ENCODE assay signal across 38 cellular contexts in genomic region chr3:158053386-158053785, GRCh38. TPM values are rescaled to one million over a fixed set of nuclear protein-coding genes. Genes with fewer than 3 reads are reported as not detected.
"Had no signal": no experiment of that assay in that cellular context is flagged by ENCODE, and none has a peak within 500 bp of the region (broad histone marks: within the 10 kb centered on the region; RNA-seq: fewer than 3 reads in every experiment).

No MANE protein-coding gene starts in this region.

- H3K27ac ChIP-seq: adrenal gland, body of pancreas, brain microvascular endothelial cell, breast epithelium, VCaP had no signal

- H3K4me3 ChIP-seq: adrenal gland, body of pancreas, breast epithelium had no signal

- H3K36me3 ChIP-seq: adrenal gland, brain microvascular endothelial cell, breast epithelium had no signal

- H3K4me1 ChIP-seq: adrenal gland, body of pancreas, breast epithelium had no signal

- H3K27me3 ChIP-seq: adrenal gland, body of pancreas, brain microvascular endothelial cell, breast epithelium had no signal

- DNase-seq: activated B cell treated with CpG ODN at 0.5 μM for 24 hours; activated CD4-positive, alpha-beta memory T cell treated with anti-CD3 and anti-CD28 coated beads for 36 hours; activated CD4-positive, alpha-beta T cell treated with anti-CD3 and anti-CD28 coated beads for 4 hours; activated CD4-positive, alpha-beta T cell treated with anti-CD3 and anti-CD28 coated beads, Interleukin-2, amount 10 ng/mL, durations not matched to agents 24 days and 14 days; activated CD4-positive, alpha-beta T cell treated with anti-CD3 and anti-CD28 coated beads, Interleukin-2, amount 50 U/mL, for 1 hour; activated CD4-positive, alpha-beta T cell treated with anti-CD3 and anti-CD28 coated beads, Interleukin-2, amount 50 U/mL, for 4 hours; activated CD4-positive, CD25-positive, alpha-beta regulatory T cell treated with anti-CD3 and anti-CD28 coated beads, Interleukin-2, amount 50 U/mL, for 72 hours; activated CD8-positive, alpha-beta memory T cell treated with anti-CD3 and anti-CD28 coated beads, Interleukin-2, amount 50 U/mL, for 4 hours; activated CD8-positive, alpha-beta T cell treated with anti-CD3 and anti-CD28 coated beads for 36 hours; activated effector memory CD4-positive, alpha-beta T cell treated with anti-CD3 and anti-CD28 coated beads, Interleukin-2, amount 50 U/mL, for 16 hours; activated gamma-delta T cell treated with Interleukin-2 at 50 U/mL for 16 hours; activated naive CD4-positive, alpha-beta T cell; activated naive CD4-positive, alpha-beta T cell treated with anti-CD3 and anti-CD28 coated beads for 36 hours; activated naive CD4-positive, alpha-beta T cell treated with anti-CD3 and anti-CD28 coated beads, Interleukin-2, amount 50 U/mL, for 16 hours; activated naive CD8-positive, alpha-beta T cell treated with anti-CD3 and anti-CD28 coated beads for 36 hours; activated T-cell treated with anti-CD3 and anti-CD28 coated beads for 4 hours; activated T-cell treated with anti-CD3 and anti-CD28 coated beads, Interleukin-2, amount 50 U/mL, for 1 hour; activated T-cell treated with anti-CD3 and anti-CD28 coated beads, Interleukin-2, amount 50 U/mL, for 4 hours; activated T-cell treated with anti-CD3 and anti-CD28 coated beads, Interleukin-2, amount 50 U/mL, for 72 hours; adrenal gland; amniotic stem cell; aorta; body of pancreas; brain microvascular endothelial cell; central memory CD4-positive, alpha-beta T cell; cerebellar nuclear complex; T-helper 1 cell; T-helper 2 cell; T-helper 9 cell had no signal

- H3K9me3 ChIP-seq: adrenal gland, body of pancreas, breast epithelium had no signal

- FAIRE-seq: astrocyte, TTC549 had no signal

RNA-seq across cellular contexts. Expression of gene SHOX2, which starts 52.8 kb away (rescaled TPM):
- total RNA-seq: activated B cell treated with CpG ODN at 0.5 μM for 24 hours; activated CD4-positive, alpha-beta memory T cell treated with anti-CD3 and anti-CD28 coated beads for 36 hours; activated CD4-positive, alpha-beta T cell treated with anti-CD3 and anti-CD28 coated beads, Interleukin-2, amount 10 ng/mL, durations not matched to agents 24 days and 14 days; activated CD8-positive, alpha-beta memory T cell treated with anti-CD3 and anti-CD28 coated beads for 36 hours; activated CD8-positive, alpha-beta T cell treated with anti-CD3 and anti-CD28 coated beads for 36 hours; activated naive CD4-positive, alpha-beta T cell treated with anti-CD3 and anti-CD28 coated beads for 36 hours; activated naive CD4-positive, alpha-beta T cell treated with anti-CD3 and anti-CD28 coated beads, Interleukin-2, amount 50 U/mL, for 72 hours; activated naive CD8-positive, alpha-beta T cell treated with anti-CD3 and anti-CD28 coated beads for 36 hours; activated T-cell treated with anti-CD3 and anti-CD28 coated beads, Interleukin-2, amount 50 U/mL, for 4 hours; activated T-helper 1 cell treated with anti-CD3 and anti-CD28 coated beads, Interleukin-12 subunit alpha, Interleukin-12 subunit beta, Interleukin-2, Interleukin-4 antibody, amounts not matched to agents 30 ng/mL and 10 ng/mL and 1 ng/mL, durations not matched to agents 14 hours and 24 hours and 36 hours; activated T-helper 17 cell treated with anti-CD3 and anti-CD28 coated beads, Interleukin-2, amount 50 U/mL, for 72 hours; chondrocyte had no signal
